ENCODE assay signal across 9 cellular contexts in the genomic region with DNA sequence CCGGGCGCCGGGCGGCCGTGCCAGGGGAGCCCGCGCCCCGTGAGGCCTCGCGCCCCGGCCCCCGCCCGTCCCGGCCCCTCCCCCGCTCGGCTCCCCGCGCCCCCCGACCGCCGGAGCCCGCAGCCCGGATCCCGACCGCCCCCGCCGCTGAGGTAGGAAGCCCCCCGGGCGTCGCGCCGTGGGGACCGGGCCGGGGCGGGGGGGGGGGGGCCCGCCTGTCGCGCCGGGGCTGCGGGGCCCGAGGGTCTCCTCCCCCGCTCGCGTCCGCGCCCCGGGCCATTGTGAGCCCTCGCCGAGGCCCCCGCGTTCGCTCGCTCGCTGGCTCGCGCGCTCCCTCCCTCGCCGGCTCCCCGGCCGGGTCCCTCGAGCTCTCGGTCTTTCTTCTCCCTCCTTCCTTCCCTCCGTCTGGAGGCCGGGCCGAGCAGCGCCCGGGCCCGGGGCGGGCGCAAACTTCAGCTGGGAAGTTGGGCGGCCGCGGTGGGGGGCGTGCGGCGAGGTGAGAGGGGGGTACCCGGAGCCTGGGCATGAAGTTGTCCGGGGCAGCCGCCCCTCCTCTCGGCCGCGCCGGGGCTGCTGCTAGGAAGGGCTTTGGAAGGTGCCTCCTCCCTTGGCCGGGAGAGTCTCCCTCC. TPM values are rescaled to one million over a fixed set of nuclear protein-coding genes. Genes with fewer than 3 reads are reported as not detected.
DNase-seq lines count a peak whose midpoint lies in the region; ATAC-seq and TF ChIP-seq lines count a peak whose summit lies in the region.
"Had no signal": no experiment of that assay in that cellular context is flagged by ENCODE, and none has a peak within 500 bp of the region (broad histone marks: within the 10 kb centered on the region; RNA-seq: fewer than 3 reads in every experiment).

No MANE protein-coding gene starts in this region.

- H3K27me3 Mint-ChIP-seq in natural killer cell treated with Interleukin-12 subunit alpha and Interleukin-12 subunit beta and Interleukin-15 and Interleukin-18, amount 100 ng/mL, for 72 hours: peaks cover 10 to 12% of the 10 kb centered on the region in 2 donors

- BruUV-seq in IMR-90 (replicated peaks; lab: Mats Ljungman, UMichigan) (no TSS peak), OCI-LY7 (replicated peaks; lab: Mats Ljungman, UMichigan) (no TSS peak)

- H3K14ac ChIP-seq in IMR-90 (replicated peaks; ENCODE audit: low read depth, low read length): peak overlapping the region; percentile 76; the same call in 1 of the 2 replicates

- H2BK5ac ChIP-seq in IMR-90 (ENCODE audit: low read depth, low read length, poor library complexity, severe bottlenecking): peak overlapping the region; percentile 45

- H3K4ac ChIP-seq in IMR-90 (ENCODE audit: low read depth, low read length): peak overlapping the region; percentile 75

- H4K5ac ChIP-seq in IMR-90 (ENCODE audit: low read depth, low read length): no peak overlapping the region

- peak overlapping the region; percentile 61 for H4K91ac ChIP-seq in IMR-90 (ENCODE audit: insufficient read depth, low read depth, low read length)

- H3K79me1 ChIP-seq in IMR-90 (ENCODE audit: low read depth in 1 of 2, low read length in 2 of 2): peaks cover 6 to 52% of the 10 kb centered on the region in 2 experiments; a peak in 3 of 4 replicates

- H3K4me2 ChIP-seq in IMR-90 (ENCODE audit: low read depth, low read length): peak overlapping the region; percentile 76
- H3K4me2 ChIP-seq in OCI-LY7 (ENCODE audit: low read length): no peak overlapping the region; the same call in 1 of the 2 replicates

- no peak overlapping the region for H3K27ac Mint-ChIP-seq in natural killer cell treated with Interleukin-12 subunit alpha and Interleukin-12 subunit beta and Interleukin-15 and Interleukin-18, amount 100 ng/mL, for 72 hours
- H3K27ac Mint-ChIP-seq: naive thymus-derived CD8-positive, alpha-beta T cell had no signal

- DNase-seq in BJ (ENCODE audit: low read depth): no peak
- no peak for DNase-seq in IMR-90
- DNase-seq in natural killer cell treated with Interleukin-12 subunit alpha and Interleukin-12 subunit beta and Interleukin-15 and Interleukin-18, amount 100 ng/mL, for 72 hours (ENCODE audit: low spot score): no peak
- no peak for DNase-seq in 8988T
- DNase-seq in OCI-LY7 (ENCODE audit: low spot score): no peak

- 0 out of 2 replicates have a peak overlapping the region, but pooled peaks have one; percentile 60 for H2AK5ac ChIP-seq in IMR-90 (ENCODE audit: low read depth, low read length)

- peaks cover 22% of the 10 kb centered on the region for H3K4me1 ChIP-seq in IMR-90 (ENCODE audit: control insufficient read depth, insufficient read depth, low read length)
- H3K4me1 ChIP-seq in OCI-LY7 (ENCODE audit: insufficient read depth, low read length, poor library complexity, severe bottlenecking): peaks cover 13% of the 10 kb centered on the region

- in situ Hi-C loops in IMR-90 (cut with MboI; ENCODE audit: low sequenced_read_pairs): no loop called here

- H3K9me1 ChIP-seq in IMR-90 (ENCODE audit: insufficient read depth, low read length): peaks cover 10% of the 10 kb centered on the region

- H3K18ac ChIP-seq in IMR-90 (ENCODE audit: low read depth, low read length): no peak overlapping the region

- no peaks in the 10 kb centered on the region for H3K27me3 ChIP-seq in BJ (ENCODE audit: control insufficient read depth, insufficient read depth, low read length)
- no peaks in the 10 kb centered on the region for H3K27me3 ChIP-seq in IMR-90 (ENCODE audit: control insufficient read depth, insufficient read depth, low read length)

- 0 out of 2 replicates have a peak overlapping the region, but pooled peaks have one; percentile 59 for H3K23ac ChIP-seq in IMR-90 (ENCODE audit: low read depth, low read length)

- H2AFZ ChIP-seq in IMR-90 (replicated peaks; ENCODE audit: low read length, poor library complexity) (peak overlapping the region; percentile 85), OCI-LY7 (ENCODE audit: low read length) (no peak overlapping the region)

- CTCF ChIA-PET in BJ (lab: Yijun Ruan, JAX): interaction anchor here (0.5 to 3.8 kb wide), 7 partner anchors 11 to 1305 kb away, joined by 3 to 20 read pairs (median 4); no protein-coding TSS in a partner anchor
- CTCF ChIA-PET in IMR-90 (lab: Yijun Ruan, JAX): interaction anchor here (0.7 kb wide), 1 partner anchor 553 kb away, joined by 4 read pairs; no protein-coding TSS in a partner anchor
- CTCF ChIA-PET in OCI-LY7 (lab: Charles Lee; ENCODE audit: unreplicated experiment): no interaction called here

- peak overlapping the region; percentile 97 for H2AK9ac ChIP-seq in IMR-90 (replicated peaks; ENCODE audit: low read depth, low read length, poor library complexity)

- POLR2A ChIA-PET in BJ (lab: Charles Lee): interaction anchor here (0.5 kb wide), 1 partner anchor 298 kb away, joined by 3 read pairs; no protein-coding TSS in a partner anchor
- POLR2A ChIA-PET in IMR-90 (lab: Charles Lee; ENCODE audit: unreplicated experiment): interaction anchor here (1.0 to 1.1 kb wide), 2 partner anchors 10 to 26 kb away, joined by 3 read pairs; no protein-coding TSS in a partner anchor
- POLR2A ChIA-PET in OCI-LY7 (lab: Charles Lee): no interaction called here

- peak overlapping the region; percentile 30 for H3K4me3 Mint-ChIP-seq in natural killer cell treated with Interleukin-12 subunit alpha and Interleukin-12 subunit beta and Interleukin-15 and Interleukin-18, amount 100 ng/mL, for 72 hours

- H2BK20ac ChIP-seq in IMR-90 (ENCODE audit: low read depth, low read length): no peak overlapping the region

- dilution Hi-C loops in IMR-90 (cut with HindIII; ENCODE audit: low sequenced_read_pairs, unreplicated experiment): no loop called here

- TF ChIP-seq RAD21 in IMR-90 (IDR thresholded peaks at IDR 0.05; ENCODE audit: low read length): peak; percentile 16; the same call in 1 of the 2 replicates

- H3K56ac ChIP-seq in IMR-90 (ENCODE audit: extremely low read depth, insufficient read depth, low read length): no peak overlapping the region

- H2BK120ac ChIP-seq in IMR-90 (ENCODE audit: low read depth, low read length): 0 out of 2 replicates have a peak overlapping the region, but pooled peaks have one; percentile 46

- ATAC-seq in IMR-90 (ENCODE audit: low read depth): peak; percentile 5
- no peak for ATAC-seq in natural killer cell treated with Interleukin-12 subunit alpha and Interleukin-12 subunit beta and Interleukin-15 and Interleukin-18, amount 100 ng/mL, for 72 hours
- no peak for ATAC-seq in GM18867 (IDR thresholded peaks at IDR 0.05; ENCODE audit: unreplicated experiment)
- no peak for ATAC-seq in HG02571 (IDR thresholded peaks at IDR 0.05; ENCODE audit: unreplicated experiment)

- TF ChIP-seq CTCF in BJ (IDR thresholded peaks at IDR 0.05; ENCODE audit: insufficient read depth, low read depth, low read length) (no peak), IMR-90 (conservative IDR thresholded peaks at IDR 0.05; ENCODE audit: low read depth, low read length) (no peak), OCI-LY7 (conservative IDR thresholded peaks at IDR 0.05; ENCODE audit: low read length) (no peak)

- peaks cover 48% of the 10 kb centered on the region for H4K20me1 ChIP-seq in IMR-90 (ENCODE audit: insufficient read depth, low read length)
- H4K20me1 ChIP-seq in OCI-LY7 (ENCODE audit: insufficient read depth, low read length): no peaks in the 10 kb centered on the region

- no peaks in the 10 kb centered on the region for H3K79me2 ChIP-seq in OCI-LY7 (ENCODE audit: insufficient read depth, low read depth, low read length)

- H3K9me2 ChIP-seq in OCI-LY7 (ENCODE audit: insufficient read depth, low read length): no peaks in the 10 kb centered on the region

- no peaks in the 10 kb centered on the region for H3K9me3 ChIP-seq in IMR-90 (ENCODE audit: control insufficient read depth, insufficient read depth, low read length)
- H3K9me3 ChIP-seq in OCI-LY7 (ENCODE audit: low read length): no peaks in the 10 kb centered on the region

- H3K4me3 ChIP-seq in BJ (ENCODE audit: low read depth, low read length) (peak overlapping the region; percentile 91), IMR-90 (ENCODE audit: insufficient read depth, low read depth, low read length) (peak overlapping the region; percentile 74), OCI-LY7 (ENCODE audit: low read depth, low read length, poor library complexity, severe bottlenecking) (no peak overlapping the region)

- peak overlapping the region; percentile 55 for H3K27ac ChIP-seq in IMR-90 (ENCODE audit: insufficient read depth, low read length)
- H3K27ac ChIP-seq in cingulate gyrus (ENCODE audit: low read depth, low read length): peak overlapping the region; percentile 65
- no peak overlapping the region for H3K27ac ChIP-seq in OCI-LY7 (ENCODE audit: low read depth, low read length, poor library complexity, severe bottlenecking)

- H3K4me1 Mint-ChIP-seq in natural killer cell treated with Interleukin-12 subunit alpha and Interleukin-12 subunit beta and Interleukin-15 and Interleukin-18, amount 100 ng/mL, for 72 hours (ENCODE audit: low read depth in 2 of 2): peaks cover 11 to 14% of the 10 kb centered on the region in 2 donors

- H3K36me3 Mint-ChIP-seq in natural killer cell treated with Interleukin-12 subunit alpha and Interleukin-12 subunit beta and Interleukin-15 and Interleukin-18, amount 100 ng/mL, for 72 hours: peaks cover 5% of the 10 kb centered on the region

- H3K9me3 Mint-ChIP-seq in natural killer cell treated with Interleukin-12 subunit alpha and Interleukin-12 subunit beta and Interleukin-15 and Interleukin-18, amount 100 ng/mL, for 72 hours: no peaks in the 10 kb centered on the region
- H3K9me3 Mint-ChIP-seq: naive thymus-derived CD8-positive, alpha-beta T cell had no signal

- intact Hi-C loops in IMR-90 (cut with micrococcal nuclease): loop anchor here (5.0 kb wide), 1 partner anchor 44 kb away; a partner anchor contains a TSS
- intact Hi-C loops in OCI-LY7 (cut with micrococcal nuclease; ENCODE audit: unreplicated experiment): no loop called here

- no peak overlapping the region for H2BK15ac ChIP-seq in IMR-90 (ENCODE audit: low read depth, low read length)

- no peak overlapping the region for H4K8ac ChIP-seq in IMR-90 (ENCODE audit: low read depth in 2 of 2, low read length in 2 of 2)

- H3K36me3 ChIP-seq in BJ (ENCODE audit: control insufficient read depth, insufficient read depth, low read length): peaks cover 1% of the 10 kb centered on the region; the same call in 1 of the 2 replicates
- H3K36me3 ChIP-seq in IMR-90 (ENCODE audit: control insufficient read depth, insufficient read depth, low read length): no peaks in the 10 kb centered on the region
- H3K36me3 ChIP-seq in OCI-LY7 (ENCODE audit: insufficient read depth, low read length): no peaks in the 10 kb centered on the region

- H3K9ac ChIP-seq in IMR-90 (ENCODE audit: low read depth, low read length): peak overlapping the region; percentile 68

- TF ChIP-seq POLR2A in IMR-90 (IDR thresholded peaks at IDR 0.05; ENCODE audit: low read depth, low read length): no peak

- no CpG with 5 or more reads among the region's 85 CpGs for WGBS in IMR-90 (ENCODE audit: extremely low coverage in 2 of 2, insufficient read length in 1 of 2), 2 experiments

RNA-seq across cellular contexts. Expression of a gene that starts 0.3 kb away (rescaled TPM):
- polyA plus RNA-seq in BJ (2011; rRNA removed) (4.8 and 8.8 TPM in 2 replicates), IMR-90 (2012; rRNA removed) (8.4 and 9.0 TPM in 2 replicates)
- polyA minus RNA-seq in BJ (2011; rRNA and poly(A)+ RNA removed): 5.7 and 9.7 TPM in 2 replicates
- total RNA-seq in IMR-90 (2012; rRNA removed) (0.36 and 0.56 TPM in 2 replicates), OCI-LY7 (2022) (0.08 TPM in 1 of 2 replicates, not detected in the other)
- 6.1 and 12.6 TPM in 2 replicates for polyA plus RNA-seq in IMR-90 (2012; cell fraction: cytosol; rRNA removed)
- polyA plus RNA-seq in IMR-90 (2012; cell fraction: nucleus; rRNA removed; ENCODE audit: low replicate concordance): 15.5 and 36.4 TPM in 2 replicates
- total RNA-seq in natural killer cell treated with Interleukin-12 subunit alpha and Interleukin-12 subunit beta and Interleukin-15 and Interleukin-18, amount 100 ng/mL, for 72 hours: under 1 TPM; 0.31 to 0.43 TPM
- not detected in 2 replicates for total RNA-seq in OCI-LY7 (2014; rRNA removed; shearing (Covaris generic))
- polyA plus RNA-seq: naive thymus-derived CD8-positive, alpha-beta T cell had no signal

RNA-seq across cellular contexts. Expression of a gene that starts 34.9 kb away (rescaled TPM):
- polyA plus RNA-seq in BJ (2011; rRNA removed): 33.1 and 44.2 TPM in 2 replicates
- 2.5 and 7.2 TPM in 2 replicates for polyA minus RNA-seq in BJ (2011; rRNA and poly(A)+ RNA removed)
- 17.9 and 25.6 TPM in 2 replicates for total RNA-seq in IMR-90 (2012; rRNA removed)
- 48.4 and 69.5 TPM in 2 replicates for polyA plus RNA-seq in IMR-90 (2012; rRNA removed)
- polyA plus RNA-seq in IMR-90 (2012; cell fraction: cytosol; rRNA removed): 84.0 and 105 TPM in 2 replicates
- 70.0 and 101 TPM in 2 replicates for polyA plus RNA-seq in IMR-90 (2012; cell fraction: nucleus; rRNA removed; ENCODE audit: low replicate concordance)
- 100 to 1,000 TPM in 1 of 2 donors, 10 to 100 TPM in 1; 59.0 to 114 TPM for total RNA-seq in natural killer cell treated with Interleukin-12 subunit alpha and Interleukin-12 subunit beta and Interleukin-15 and Interleukin-18, amount 100 ng/mL, for 72 hours
- 80.6 and 92.1 TPM in 2 replicates for total RNA-seq in OCI-LY7 (2014; rRNA removed; shearing (Covaris generic))
- total RNA-seq in OCI-LY7 (2022): 77.4 and 82.4 TPM in 2 replicates

RNA-seq across cellular contexts. Expression of a gene that starts 43.4 kb away (rescaled TPM):
- polyA plus RNA-seq in BJ (2011; rRNA removed) (3.6 and 4.0 TPM in 2 replicates), IMR-90 (2012; rRNA removed) (5.6 and 7.0 TPM in 2 replicates)
- polyA minus RNA-seq in BJ (2011; rRNA and poly(A)+ RNA removed): 10.9 and 17.1 TPM in 2 replicates
- total RNA-seq in IMR-90 (2012; rRNA removed) (7.3 and 7.8 TPM in 2 replicates), OCI-LY7 (2022) (41.9 and 43.2 TPM in 2 replicates)
- 3.0 and 5.3 TPM in 2 replicates for polyA plus RNA-seq in IMR-90 (2012; cell fraction: cytosol; rRNA removed)
- 6.5 and 10.4 TPM in 2 replicates for polyA plus RNA-seq in IMR-90 (2012; cell fraction: nucleus; rRNA removed; ENCODE audit: low replicate concordance)
- total RNA-seq in natural killer cell treated with Interleukin-12 subunit alpha and Interleukin-12 subunit beta and Interleukin-15 and Interleukin-18, amount 100 ng/mL, for 72 hours: 10 to 100 TPM; 10.8 to 46.2 TPM
- total RNA-seq in OCI-LY7 (2014; rRNA removed; shearing (Covaris generic)): 30.8 and 41.2 TPM in 2 replicates

RNA-seq across cellular contexts. Expression of a gene that starts 55.4 kb away (rescaled TPM):
- 30.0 and 71.6 TPM in 2 replicates for polyA plus RNA-seq in BJ (2011; rRNA removed)
- polyA minus RNA-seq in BJ (2011; rRNA and poly(A)+ RNA removed): 16.3 and 19.6 TPM in 2 replicates
- 9.3 and 10.3 TPM in 2 replicates for total RNA-seq in IMR-90 (2012; rRNA removed)
- polyA plus RNA-seq in IMR-90 (2012; rRNA removed): 83.8 and 87.2 TPM in 2 replicates
- 83.6 and 183 TPM in 2 replicates for polyA plus RNA-seq in IMR-90 (2012; cell fraction: cytosol; rRNA removed)
- polyA plus RNA-seq in IMR-90 (2012; cell fraction: nucleus; rRNA removed; ENCODE audit: low replicate concordance): 42.8 and 134 TPM in 2 replicates
- total RNA-seq in natural killer cell treated with Interleukin-12 subunit alpha and Interleukin-12 subunit beta and Interleukin-15 and Interleukin-18, amount 100 ng/mL, for 72 hours: under 1 TPM in 1 of 2 donors, not detected in 1; 0.33 TPM
- not detected in 2 replicates for total RNA-seq in OCI-LY7 (2014; rRNA removed; shearing (Covaris generic))
- not detected in 2 replicates for total RNA-seq in OCI-LY7 (2022)
